Comparison of ENCODE assay signal across 19 cellular contexts in genomic region chr6:117401799-117402198, GRCh38. TPM values are rescaled to one million over a fixed set of nuclear protein-coding genes. Genes with fewer than 3 reads are reported as not detected.
DNase-seq lines count a peak whose midpoint lies in the region; ATAC-seq, FAIRE-seq and TF ChIP-seq lines count a peak whose summit lies in the region.
"Had no signal": no experiment of that assay in that cellular context is flagged by ENCODE, and none has a peak within 500 bp of the region (broad histone marks: within the 10 kb centered on the region; RNA-seq: fewer than 3 reads in every experiment).

No MANE protein-coding gene starts in this region.

- H3K79me2 ChIP-seq in mammary epithelial cell (ENCODE audit: insufficient read depth, low read length), result no peaks in the 10 kb centered on the region

- TF ChIP-seq CTCF in mammary epithelial cell (conservative IDR thresholded peaks at IDR 0.05 in 1 of 2, IDR thresholded peaks at IDR 0.05 in 1 of 2; ENCODE audit: extremely low read depth in 1 of 2, insufficient read depth in 1 of 2, low read depth in 1 of 2, low read length in 2 of 2) (no peak), breast epithelium (IDR thresholded peaks at IDR 0.05) (no peak)

- no peak for TF ChIP-seq POLR2A in breast epithelium (IDR thresholded peaks at IDR 0.05)

- no peak overlapping the region for H3K4me3 ChIP-seq in mammary epithelial cell (replicated peaks in 1 of 3; ENCODE audit: insufficient read depth in 1 of 3, low read depth in 2 of 3, low read length in 3 of 3)
- H3K4me3 ChIP-seq in breast epithelium, result no peak overlapping the region
- H3K4me3 ChIP-seq in effector memory CD4-positive, alpha-beta T cell (ENCODE audit: insufficient read depth, low read depth, low read length, poor library complexity, severe bottlenecking), result no peak overlapping the region

- intact Hi-C loops in mammary epithelial cell (cut with micrococcal nuclease) (no loop called here), breast epithelium (cut with DNase I; ENCODE audit: low total_unique reads) (no loop called here), left colon (cut with DNase I, micrococcal nuclease) (no loop called here)

- H3K9me3 ChIP-seq in mammary epithelial cell (replicated peaks; ENCODE audit: insufficient read depth, low read length) (no peaks in the 10 kb centered on the region), breast epithelium (no peaks in the 10 kb centered on the region)
- H3K9me3 ChIP-seq in effector memory CD4-positive, alpha-beta T cell (ENCODE audit: control insufficient read depth, low read length), result no peaks in the 10 kb centered on the region

- H4K20me1 ChIP-seq in mammary epithelial cell (ENCODE audit: insufficient read depth, low read length), result no peaks in the 10 kb centered on the region

- dilution Hi-C loops in mammary epithelial cell (cut with HindIII; ENCODE audit: low sequenced_read_pairs), result no loop called here

- H3K36me3 ChIP-seq in mammary epithelial cell (ENCODE audit: insufficient read depth, low read length) (no peaks in the 10 kb centered on the region), breast epithelium (no peaks in the 10 kb centered on the region)
- H3K36me3 ChIP-seq in effector memory CD4-positive, alpha-beta T cell (ENCODE audit: control insufficient read depth, insufficient read depth, low read length), result no peaks in the 10 kb centered on the region

- peak; percentile 49 for FAIRE-seq in colon (lab: Jason Lieb, UNC)
- FAIRE-seq: A204.1, G401.6, GM12892 had no signal

- no peak for DNase-seq in mammary epithelial cell
- DNase-seq in breast epithelium (ENCODE audit: low spot score in 2 of 2), result no peak
- no peak for DNase-seq in left colon
- no peak for DNase-seq in AML-193 (lab: John Stamatoyannopoulos, UW)
- DNase-seq in nucleus accumbens (lab: John Stamatoyannopoulos, UW), result no peak
- DNase-seq in effector memory CD4-positive, alpha-beta T cell, result no peak
- DNase-seq: ACHN; C1 segment of cervical spinal cord; CD4-positive, alpha-beta memory T cell; COR-L47; DMS153; DND-41; H9 had no signal

- no peak overlapping the region for H3K27ac ChIP-seq in mammary epithelial cell (ENCODE audit: insufficient read depth, low read depth, low read length)
- H3K27ac ChIP-seq in breast epithelium, result no peak overlapping the region
- no peak overlapping the region for H3K27ac ChIP-seq in effector memory CD4-positive, alpha-beta T cell (ENCODE audit: insufficient read depth, low read length, poor library complexity, severe bottlenecking)
- H3K27ac ChIP-seq: 22Rv1 had no signal

- H3K4me1 ChIP-seq in mammary epithelial cell (ENCODE audit: insufficient read depth, low read length) (no peaks in the 10 kb centered on the region), breast epithelium (no peaks in the 10 kb centered on the region)
- H3K4me1 ChIP-seq in effector memory CD4-positive, alpha-beta T cell (ENCODE audit: control insufficient read depth, insufficient read depth, low read length, poor library complexity, severe bottlenecking), result no peaks in the 10 kb centered on the region

- in situ Hi-C loops in mammary epithelial cell (cut with MboI; ENCODE audit: low sequenced_read_pairs in 2 of 2), result no loop called here

- no peak overlapping the region for H3K4me2 ChIP-seq in mammary epithelial cell (ENCODE audit: insufficient read depth, low read depth, low read length)

- peak; percentile 88 for ATAC-seq in left colon
- ATAC-seq: HCT116 had no signal

- no peaks in the 10 kb centered on the region for H3K27me3 ChIP-seq in mammary epithelial cell (ENCODE audit: insufficient read depth, low read length)
- H3K27me3 ChIP-seq in breast epithelium, result no peaks in the 10 kb centered on the region
- no peaks in the 10 kb centered on the region for H3K27me3 ChIP-seq in effector memory CD4-positive, alpha-beta T cell (replicated peaks; ENCODE audit: control insufficient read depth, insufficient read depth, low read length, poor library complexity, severe bottlenecking)

- H3K9ac ChIP-seq in mammary epithelial cell (ENCODE audit: insufficient read depth, low read length), result no peak overlapping the region

- CTCF ChIA-PET in mammary epithelial cell (lab: Charles Lee; ENCODE audit: low non-redundant PET), result no interaction called here

- WGBS in mammary epithelial cell (ENCODE audit: low coverage, missing lambda C conversion rate), result 97% methylated on average over 2 of the region's 2 CpGs

- H2AFZ ChIP-seq in mammary epithelial cell (ENCODE audit: low read depth, low read length), result peak overlapping the region; percentile 51

- BruUV-seq in mammary epithelial cell (replicated peaks; lab: Mats Ljungman, UMichigan), result no TSS peak

RNA-seq across cellular contexts. Expression of gene ROS1, which starts 23.9 kb away (rescaled TPM):
- 1 to 10 TPM; 1.5 to 5.2 TPM for total RNA-seq in mammary epithelial cell
- polyA plus RNA-seq in mammary epithelial cell, result 6.9 TPM
- polyA minus RNA-seq in mammary epithelial cell, result 10.9 TPM
- under 1 TPM in 1 of 3 donors, not detected in 2; under 0.01 TPM for total RNA-seq in breast epithelium
- total RNA-seq in left colon, result 1 to 10 TPM; 1.7 to 2.6 TPM
- total RNA-seq: CD4-positive, alpha-beta memory T cell; H9 had no signal
- polyA plus RNA-seq: CD4-positive, alpha-beta memory T cell had no signal
